29 cellular contexts compared by ENCODE assay signal in genomic region chr3:136327671-136328070, GRCh38.
"Had no signal": no experiment of that assay in that cellular context is flagged by ENCODE, and none has a peak within 500 bp of the region (broad histone marks: within the 10 kb centered on the region; RNA-seq: fewer than 3 reads in every experiment).

No MANE protein-coding gene starts in this region.

- ATAC-seq: activated naive CD4-positive, alpha-beta T cell treated with anti-CD3 and anti-CD28 coated beads, Interleukin-2, amount 50 U/mL, for 72 hours; activated naive CD8-positive, alpha-beta T cell treated with anti-CD3 and anti-CD28 coated beads, Interleukin-2, amount 50 U/mL, for 24 hours; activated T-cell treated with anti-CD3 and anti-CD28 coated beads, Interleukin-2, amount 50 U/mL, for 4 hours; activated T-cell treated with anti-CD3 and anti-CD28 coated beads, Interleukin-2, amount 50 U/mL, for 72 hours; activated T-helper 17 cell treated with anti-CD3 and anti-CD28 coated beads, Interleukin-2, amount 50 U/mL, for 72 hours; body of pancreas had no signal

- DNase-seq: activated effector memory CD4-positive, alpha-beta T cell treated with anti-CD3 and anti-CD28 coated beads, Interleukin-2, amount 50 U/mL, for 16 hours; activated effector memory CD4-positive, alpha-beta T cell treated with Interleukin-2 at 50 U/mL for 16 hours; activated gamma-delta T cell; activated gamma-delta T cell treated with Interleukin-2 at 50 U/mL for 16 hours; activated naive CD4-positive, alpha-beta T cell; activated naive CD4-positive, alpha-beta T cell treated with anti-CD3 and anti-CD28 coated beads for 36 hours; activated naive CD4-positive, alpha-beta T cell treated with anti-CD3 and anti-CD28 coated beads, Interleukin-2, amount 10 ng/mL, durations not matched to agents 7 days and 5 days; activated naive CD4-positive, alpha-beta T cell treated with anti-CD3 and anti-CD28 coated beads, Interleukin-2, amount 50 U/mL, for 16 hours; activated naive CD4-positive, alpha-beta T cell treated with Interleukin-2 at 50 U/mL for 16 hours; activated naive CD8-positive, alpha-beta T cell treated with anti-CD3 and anti-CD28 coated beads for 36 hours; activated naive CD8-positive, alpha-beta T cell treated with anti-CD3 and anti-CD28 coated beads, Interleukin-2, amount 10 ng/mL, durations not matched to agents 7 days and 5 days; activated naive CD8-positive, alpha-beta T cell treated with anti-CD3 and anti-CD28 coated beads, Interleukin-2, amount 50 U/mL, for 24 hours; activated T-cell treated with anti-CD3 and anti-CD28 coated beads, Interleukin-2, amount 50 U/mL, for 1 hour; activated T-cell treated with anti-CD3 and anti-CD28 coated beads, Interleukin-2, amount 50 U/mL, for 24 hours; activated T-cell treated with anti-CD3 and anti-CD28 coated beads, Interleukin-2, amount 50 U/mL, for 4 hours; activated T-cell treated with anti-CD3 and anti-CD28 coated beads, Interleukin-2, amount 50 U/mL, for 48 hours; activated T-cell treated with anti-CD3 and anti-CD28 coated beads, Interleukin-2, amount 50 U/mL, for 72 hours; adrenal gland; amniotic stem cell; amygdala; anterior cingulate cortex; aorta; body of pancreas; brain microvascular endothelial cell; caudate nucleus; central memory CD4-positive, alpha-beta T cell; cerebellar nuclear complex had no signal
